In the genomic region with DNA sequence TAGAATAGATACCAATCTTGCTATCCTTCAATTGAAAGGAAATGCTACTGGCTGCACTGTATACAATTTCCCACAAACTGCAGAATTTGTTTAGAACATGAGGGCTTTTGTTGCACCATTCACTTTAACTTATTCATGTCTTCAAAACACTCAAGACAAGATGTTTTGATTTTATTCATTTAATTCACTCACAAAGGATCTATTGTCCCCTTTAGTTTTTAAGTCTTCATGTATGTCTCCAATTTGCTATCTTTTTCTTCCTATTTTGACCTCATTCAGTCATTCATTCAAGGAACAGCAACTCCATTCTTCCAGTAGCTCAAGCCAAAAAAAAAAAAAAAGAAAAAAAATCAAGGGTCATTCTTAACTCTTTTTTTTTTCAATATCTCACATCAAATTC, we compare ENCODE assay signal across 23 cellular contexts.
"Had no signal": no experiment of that assay in that cellular context is flagged by ENCODE, and none has a peak within 500 bp of the region (broad histone marks: within the 10 kb centered on the region; RNA-seq: fewer than 3 reads in every experiment).

No MANE protein-coding gene starts in this region.

- H3K4me1 ChIP-seq: colonic mucosa, esophagus muscularis mucosa, esophagus squamous epithelium, foreskin keratinocyte, gastrocnemius medialis, gastroesophageal sphincter, heart left ventricle, heart right ventricle had no signal

- H3K27ac ChIP-seq: colonic mucosa, coronary artery, dorsolateral prefrontal cortex, epithelial cell of prostate, esophagus muscularis mucosa, esophagus squamous epithelium, foreskin keratinocyte, gastrocnemius medialis, gastroesophageal sphincter, heart left ventricle, heart right ventricle had no signal

- H3K4me3 ChIP-seq: colonic mucosa, coronary artery, dorsolateral prefrontal cortex, esophagus muscularis mucosa, esophagus squamous epithelium, gastrocnemius medialis, gastroesophageal sphincter, heart left ventricle, heart right ventricle had no signal

- DNase-seq: colonic mucosa; cortex of kidney; dermis blood vessel endothelial cell; dorsolateral prefrontal cortex; effector CD4-positive, alpha-beta T cell; effector CD8-positive, alpha-beta T cell; effector memory CD4-positive, alpha-beta T cell; effector memory CD8-positive, alpha-beta T cell; endodermal cell; erythroblast; esophagus squamous epithelium; foreskin fibroblast; foreskin keratinocyte; gastrocnemius medialis; glutamatergic neuron; head of caudate nucleus; heart left ventricle; heart right ventricle had no signal

- H3K9me3 ChIP-seq: colonic mucosa, esophagus squamous epithelium, gastrocnemius medialis, gastroesophageal sphincter, heart left ventricle had no signal

- ATAC-seq: effector memory CD8-positive, alpha-beta T cell; esophagus mucosa; foreskin keratinocyte; gastrocnemius medialis; gastroesophageal sphincter; heart left ventricle; heart right ventricle had no signal

- H3K27me3 ChIP-seq: colonic mucosa, dorsolateral prefrontal cortex, esophagus muscularis mucosa, esophagus squamous epithelium, foreskin keratinocyte, gastrocnemius medialis, gastroesophageal sphincter, heart left ventricle, heart right ventricle had no signal

- H3K36me3 ChIP-seq: colonic mucosa, esophagus muscularis mucosa, esophagus squamous epithelium, gastrocnemius medialis, gastroesophageal sphincter, heart left ventricle, heart right ventricle had no signal
